1 cellular context compared by ENCODE assay signal in the genomic region with DNA sequence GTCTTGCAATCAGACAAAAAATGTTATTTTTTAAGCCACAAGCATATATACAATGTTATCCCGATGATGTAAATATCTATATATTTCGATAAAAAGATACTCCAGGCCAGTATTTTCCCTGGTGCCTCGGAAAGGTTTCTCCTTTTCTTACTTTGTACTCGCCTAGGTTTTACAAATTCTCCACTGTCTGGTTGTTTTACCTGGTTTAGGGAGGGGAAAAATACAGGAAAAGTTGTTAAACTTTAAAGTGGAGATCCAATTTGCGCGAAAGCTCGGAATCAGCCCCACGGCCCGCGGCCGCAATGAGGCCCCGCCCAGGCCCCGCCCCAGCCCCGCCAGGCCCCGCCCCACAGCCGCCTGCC.
A peak's percentile ranks its signal among the peaks of the same experiment; 100 is the strongest.
TF ChIP-seq lines count a peak whose summit lies in the region.

No MANE protein-coding gene starts in this region.

TF ChIP-seq in HepG2, 621 proteins besides CTCF, POLR2A, EP300 and RAD21 (continued from another document):
- TF ChIP-seq, protein P1, sequence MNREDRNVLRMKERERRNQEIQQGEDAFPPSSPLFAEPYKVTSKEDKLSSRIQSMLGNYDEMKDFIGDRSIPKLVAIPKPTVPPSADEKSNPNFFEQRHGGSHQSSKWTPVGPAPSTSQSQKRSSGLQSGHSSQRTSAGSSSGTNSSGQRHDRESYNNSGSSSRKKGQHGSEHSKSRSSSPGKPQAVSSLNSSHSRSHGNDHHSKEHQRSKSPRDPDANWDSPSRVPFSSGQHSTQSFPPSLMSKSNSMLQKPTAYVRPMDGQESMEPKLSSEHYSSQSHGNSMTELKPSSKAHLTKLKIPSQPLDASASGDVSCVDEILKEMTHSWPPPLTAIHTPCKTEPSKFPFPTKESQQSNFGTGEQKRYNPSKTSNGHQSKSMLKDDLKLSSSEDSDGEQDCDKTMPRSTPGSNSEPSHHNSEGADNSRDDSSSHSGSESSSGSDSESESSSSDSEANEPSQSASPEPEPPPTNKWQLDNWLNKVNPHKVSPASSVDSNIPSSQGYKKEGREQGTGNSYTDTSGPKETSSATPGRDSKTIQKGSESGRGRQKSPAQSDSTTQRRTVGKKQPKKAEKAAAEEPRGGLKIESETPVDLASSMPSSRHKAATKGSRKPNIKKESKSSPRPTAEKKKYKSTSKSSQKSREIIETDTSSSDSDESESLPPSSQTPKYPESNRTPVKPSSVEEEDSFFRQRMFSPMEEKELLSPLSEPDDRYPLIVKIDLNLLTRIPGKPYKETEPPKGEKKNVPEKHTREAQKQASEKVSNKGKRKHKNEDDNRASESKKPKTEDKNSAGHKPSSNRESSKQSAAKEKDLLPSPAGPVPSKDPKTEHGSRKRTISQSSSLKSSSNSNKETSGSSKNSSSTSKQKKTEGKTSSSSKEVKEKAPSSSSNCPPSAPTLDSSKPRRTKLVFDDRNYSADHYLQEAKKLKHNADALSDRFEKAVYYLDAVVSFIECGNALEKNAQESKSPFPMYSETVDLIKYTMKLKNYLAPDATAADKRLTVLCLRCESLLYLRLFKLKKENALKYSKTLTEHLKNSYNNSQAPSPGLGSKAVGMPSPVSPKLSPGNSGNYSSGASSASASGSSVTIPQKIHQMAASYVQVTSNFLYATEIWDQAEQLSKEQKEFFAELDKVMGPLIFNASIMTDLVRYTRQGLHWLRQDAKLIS (CRISPR knock-in tag; IDR thresholded peaks at IDR 0.05), result no peak
- no peak for TF ChIP-seq CREB1 (IDR thresholded peaks at IDR 0.05)
- TF ChIP-seq CREB1 (CRISPR knock-in tag; IDR thresholded peaks at IDR 0.05), result no peak
- TF ChIP-seq IKZF4 (CRISPR knock-in tag; IDR thresholded peaks at IDR 0.05; ENCODE audit: borderline replicate concordance, low read depth, not compliant biosample characterization), result no peak
- TF ChIP-seq, protein P2, sequence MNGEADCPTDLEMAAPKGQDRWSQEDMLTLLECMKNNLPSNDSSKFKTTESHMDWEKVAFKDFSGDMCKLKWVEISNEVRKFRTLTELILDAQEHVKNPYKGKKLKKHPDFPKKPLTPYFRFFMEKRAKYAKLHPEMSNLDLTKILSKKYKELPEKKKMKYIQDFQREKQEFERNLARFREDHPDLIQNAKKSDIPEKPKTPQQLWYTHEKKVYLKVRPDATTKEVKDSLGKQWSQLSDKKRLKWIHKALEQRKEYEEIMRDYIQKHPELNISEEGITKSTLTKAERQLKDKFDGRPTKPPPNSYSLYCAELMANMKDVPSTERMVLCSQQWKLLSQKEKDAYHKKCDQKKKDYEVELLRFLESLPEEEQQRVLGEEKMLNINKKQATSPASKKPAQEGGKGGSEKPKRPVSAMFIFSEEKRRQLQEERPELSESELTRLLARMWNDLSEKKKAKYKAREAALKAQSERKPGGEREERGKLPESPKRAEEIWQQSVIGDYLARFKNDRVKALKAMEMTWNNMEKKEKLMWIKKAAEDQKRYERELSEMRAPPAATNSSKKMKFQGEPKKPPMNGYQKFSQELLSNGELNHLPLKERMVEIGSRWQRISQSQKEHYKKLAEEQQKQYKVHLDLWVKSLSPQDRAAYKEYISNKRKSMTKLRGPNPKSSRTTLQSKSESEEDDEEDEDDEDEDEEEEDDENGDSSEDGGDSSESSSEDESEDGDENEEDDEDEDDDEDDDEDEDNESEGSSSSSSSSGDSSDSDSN (CRISPR knock-in tag; IDR thresholded peaks at IDR 0.05), result no peak
- no peak for TF ChIP-seq NPAS2 (CRISPR knock-in tag; IDR thresholded peaks at IDR 0.05; ENCODE audit: borderline replicate concordance)
- TF ChIP-seq POLR2AphosphoS5 (IDR thresholded peaks at IDR 0.05; ENCODE audit: low read depth, low read length), result peak; percentile 49
- TF ChIP-seq ZNF331 (CRISPR knock-in tag; IDR thresholded peaks at IDR 0.05), result no peak
- no peak for TF ChIP-seq ZNF367 (CRISPR knock-in tag; IDR thresholded peaks at IDR 0.05; ENCODE audit: borderline replicate concordance)
- no peak for TF ChIP-seq ZNF724P (CRISPR knock-in tag; IDR thresholded peaks at IDR 0.05; ENCODE audit: borderline replicate concordance)
- no peak for TF ChIP-seq MATR3 (CRISPR knock-in tag; IDR thresholded peaks at IDR 0.05)
- TF ChIP-seq, protein P3, sequence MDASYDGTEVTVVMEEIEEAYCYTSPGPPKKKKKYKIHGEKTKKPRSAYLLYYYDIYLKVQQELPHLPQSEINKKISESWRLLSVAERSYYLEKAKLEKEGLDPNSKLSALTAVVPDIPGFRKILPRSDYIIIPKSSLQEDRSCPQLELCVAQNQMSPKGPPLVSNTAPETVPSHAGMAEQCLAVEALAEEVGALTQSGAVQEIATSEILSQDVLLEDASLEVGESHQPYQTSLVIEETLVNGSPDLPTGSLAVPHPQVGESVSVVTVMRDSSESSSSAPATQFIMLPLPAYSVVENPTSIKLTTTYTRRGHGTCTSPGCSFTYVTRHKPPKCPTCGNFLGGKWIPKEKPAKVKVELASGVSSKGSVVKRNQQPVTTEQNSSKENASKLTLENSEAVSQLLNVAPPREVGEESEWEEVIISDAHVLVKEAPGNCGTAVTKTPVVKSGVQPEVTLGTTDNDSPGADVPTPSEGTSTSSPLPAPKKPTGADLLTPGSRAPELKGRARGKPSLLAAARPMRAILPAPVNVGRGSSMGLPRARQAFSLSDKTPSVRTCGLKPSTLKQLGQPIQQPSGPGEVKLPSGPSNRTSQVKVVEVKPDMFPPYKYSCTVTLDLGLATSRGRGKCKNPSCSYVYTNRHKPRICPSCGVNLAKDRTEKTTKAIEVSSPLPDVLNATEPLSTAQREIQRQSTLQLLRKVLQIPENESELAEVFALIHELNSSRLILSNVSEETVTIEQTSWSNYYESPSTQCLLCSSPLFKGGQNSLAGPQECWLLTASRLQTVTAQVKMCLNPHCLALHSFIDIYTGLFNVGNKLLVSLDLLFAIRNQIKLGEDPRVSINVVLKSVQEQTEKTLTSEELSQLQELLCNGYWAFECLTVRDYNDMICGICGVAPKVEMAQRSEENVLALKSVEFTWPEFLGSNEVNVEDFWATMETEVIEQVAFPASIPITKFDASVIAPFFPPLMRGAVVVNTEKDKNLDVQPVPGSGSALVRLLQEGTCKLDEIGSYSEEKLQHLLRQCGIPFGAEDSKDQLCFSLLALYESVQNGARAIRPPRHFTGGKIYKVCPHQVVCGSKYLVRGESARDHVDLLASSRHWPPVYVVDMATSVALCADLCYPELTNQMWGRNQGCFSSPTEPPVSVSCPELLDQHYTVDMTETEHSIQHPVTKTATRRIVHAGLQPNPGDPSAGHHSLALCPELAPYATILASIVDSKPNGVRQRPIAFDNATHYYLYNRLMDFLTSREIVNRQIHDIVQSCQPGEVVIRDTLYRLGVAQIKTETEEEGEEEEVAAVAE (CRISPR knock-in tag; IDR thresholded peaks at IDR 0.05; ENCODE audit: borderline replicate concordance), result no peak
- TF ChIP-seq TRIM24 (CRISPR knock-in tag; IDR thresholded peaks at IDR 0.05), result no peak
- TF ChIP-seq ZFP36L2 (CRISPR knock-in tag; IDR thresholded peaks at IDR 0.05), result no peak
- TF ChIP-seq, protein P4, sequence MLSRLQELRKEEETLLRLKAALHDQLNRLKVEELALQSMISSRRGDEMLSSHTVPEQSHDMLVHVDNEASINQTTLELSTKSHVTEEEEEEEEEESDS (CRISPR knock-in tag; IDR thresholded peaks at IDR 0.05; ENCODE audit: borderline replicate concordance), result no peak
- TF ChIP-seq, protein P5, sequence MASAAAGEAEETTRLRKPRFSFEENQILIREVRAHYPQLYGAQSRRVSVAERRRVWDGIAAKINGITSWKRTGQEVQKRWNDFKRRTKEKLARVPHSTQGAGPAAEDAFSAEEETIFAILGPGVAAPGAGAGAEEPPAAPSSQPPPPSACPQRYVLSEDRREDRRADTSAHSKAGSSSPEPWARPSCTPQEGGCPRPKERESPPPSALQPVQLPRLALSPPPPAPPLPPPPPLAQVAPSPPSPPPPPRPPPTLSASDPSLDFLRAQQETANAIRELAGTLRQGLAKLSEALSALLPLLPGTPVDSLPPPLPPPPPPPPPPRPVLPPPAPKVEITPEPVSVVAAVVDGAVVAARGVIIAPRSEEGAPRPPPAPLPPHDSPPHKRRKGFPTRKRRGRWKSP (CRISPR knock-in tag; IDR thresholded peaks at IDR 0.05), result 0 out of 2 replicates have a peak, but pooled peaks have one; percentile 9
- no peak for TF ChIP-seq ELF3 (CRISPR knock-in tag; IDR thresholded peaks at IDR 0.05)
- no peak for TF ChIP-seq HDAC1 (CRISPR knock-in tag; IDR thresholded peaks at IDR 0.05)
